Comparison of ENCODE assay signal across 14 cellular contexts in genomic region chr7:82624337-82624736, GRCh38.
DNase-seq lines count a peak whose midpoint lies in the region; ATAC-seq and TF ChIP-seq lines count a peak whose summit lies in the region.
"Had no signal": no experiment of that assay in that cellular context is flagged by ENCODE, and none has a peak within 500 bp of the region (broad histone marks: within the 10 kb centered on the region; RNA-seq: fewer than 3 reads in every experiment).

No MANE protein-coding gene starts in this region.

- no peak overlapping the region for H3K27ac ChIP-seq in foreskin keratinocyte
- H3K27ac ChIP-seq: adrenal gland had no signal

- peaks cover 3% of the 10 kb centered on the region for H3K27me3 ChIP-seq in foreskin keratinocyte
- H3K27me3 ChIP-seq: adrenal gland had no signal

- H3K36me3 Mint-ChIP-seq in activated naive CD4-positive, alpha-beta T cell treated with anti-CD3 and anti-CD28 coated beads, Interleukin-2, amount 10 ng/mL, durations not matched to agents 7 days and 5 days = no peaks in the 10 kb centered on the region

- DNase-seq in AG08396 (ENCODE audit: low spot score) (peak; percentile 37), HS-5 (ENCODE audit: low read depth) (peak; percentile 74), amniotic epithelial cell (ENCODE audit: low read depth) (peak; percentile 98), foreskin keratinocyte (peak; percentile 37 to 72), SKM-1 (lab: John Stamatoyannopoulos, UW; ENCODE audit: unreplicated experiment) (no peak)
- no peak for DNase-seq in activated naive CD4-positive, alpha-beta T cell treated with anti-CD3 and anti-CD28 coated beads, Interleukin-2, amount 10 ng/mL, durations not matched to agents 7 days and 5 days
- DNase-seq: activated CD4-positive, alpha-beta T cell treated with anti-CD3 and anti-CD28 coated beads, Interleukin-2, amount 10 ng/mL, durations not matched to agents 7 days and 5 days; activated T-cell treated with anti-CD3 and anti-CD28 coated beads, Interleukin-2, amount 50 U/mL, for 72 hours; adrenal gland; DMS153; occipital lobe had no signal

- H3K4me3 Mint-ChIP-seq in activated naive CD4-positive, alpha-beta T cell treated with anti-CD3 and anti-CD28 coated beads, Interleukin-2, amount 10 ng/mL, durations not matched to agents 7 days and 5 days = no peak overlapping the region
- H3K4me3 Mint-ChIP-seq: activated CD4-positive, alpha-beta T cell treated with anti-CD3 and anti-CD28 coated beads, Interleukin-2, amount 10 ng/mL, durations not matched to agents 7 days and 5 days; activated T-cell treated with anti-CD3 and anti-CD28 coated beads, Interleukin-2, amount 50 U/mL, for 72 hours; B cell had no signal

- H3K4me1 ChIP-seq in foreskin keratinocyte = no peaks in the 10 kb centered on the region
- H3K4me1 ChIP-seq: adrenal gland had no signal

- ATAC-seq in foreskin keratinocyte (peak; percentile 83), GM18511 (IDR thresholded peaks at IDR 0.05; ENCODE audit: unreplicated experiment) (no peak), GM18517 (IDR thresholded peaks at IDR 0.05; ENCODE audit: unreplicated experiment) (no peak)
- ATAC-seq: activated T-cell treated with anti-CD3 and anti-CD28 coated beads, Interleukin-2, amount 50 U/mL, for 72 hours had no signal

- H3K4me1 Mint-ChIP-seq in activated naive CD4-positive, alpha-beta T cell treated with anti-CD3 and anti-CD28 coated beads, Interleukin-2, amount 10 ng/mL, durations not matched to agents 7 days and 5 days = no peaks in the 10 kb centered on the region
- H3K4me1 Mint-ChIP-seq: activated CD4-positive, alpha-beta T cell treated with anti-CD3 and anti-CD28 coated beads, Interleukin-2, amount 10 ng/mL, durations not matched to agents 7 days and 5 days; B cell had no signal

- no peak overlapping the region for H3K27ac Mint-ChIP-seq in activated naive CD4-positive, alpha-beta T cell treated with anti-CD3 and anti-CD28 coated beads, Interleukin-2, amount 10 ng/mL, durations not matched to agents 7 days and 5 days
- H3K27ac Mint-ChIP-seq: activated CD4-positive, alpha-beta T cell treated with anti-CD3 and anti-CD28 coated beads, Interleukin-2, amount 10 ng/mL, durations not matched to agents 7 days and 5 days; activated T-cell treated with anti-CD3 and anti-CD28 coated beads, Interleukin-2, amount 50 U/mL, for 72 hours; B cell had no signal

- H3K27me3 Mint-ChIP-seq in activated naive CD4-positive, alpha-beta T cell treated with anti-CD3 and anti-CD28 coated beads, Interleukin-2, amount 10 ng/mL, durations not matched to agents 7 days and 5 days = no peaks in the 10 kb centered on the region
- H3K27me3 Mint-ChIP-seq: activated CD4-positive, alpha-beta T cell treated with anti-CD3 and anti-CD28 coated beads, Interleukin-2, amount 10 ng/mL, durations not matched to agents 7 days and 5 days; B cell had no signal

- H3K9me3 Mint-ChIP-seq in activated naive CD4-positive, alpha-beta T cell treated with anti-CD3 and anti-CD28 coated beads, Interleukin-2, amount 10 ng/mL, durations not matched to agents 7 days and 5 days = peaks cover 4% of the 10 kb centered on the region
- H3K9me3 Mint-ChIP-seq: activated CD4-positive, alpha-beta T cell treated with anti-CD3 and anti-CD28 coated beads, Interleukin-2, amount 10 ng/mL, durations not matched to agents 7 days and 5 days had no signal

- TF ChIP-seq CTCF in foreskin keratinocyte (conservative IDR thresholded peaks at IDR 0.05) = no peak

- CTCF ChIA-PET in activated naive CD4-positive, alpha-beta T cell treated with anti-CD3 and anti-CD28 coated beads, Interleukin-2, amount 10 ng/mL, durations not matched to agents 7 days and 5 days (lab: Charles Lee) = interaction anchor here (1.1 kb wide), 1 partner anchor 105 kb away, joined by 4 read pairs; no protein-coding TSS in a partner anchor

Comparison
In these comparisons a context has a peak if more than half of its experiments do, and no peak if none do; other contexts are left out.
1. DNase-seq: peak in AG08396 (single experiment), HS-5 (single experiment), amniotic epithelial cell (single experiment) and foreskin keratinocyte (2 of 2); none in SKM-1 (single experiment) and activated naive CD4-positive, alpha-beta T cell treated with anti-CD3 and anti-CD28 coated beads, Interleukin-2, amount 10 ng/mL, durations not matched to agents 7 days and 5 days (single experiment).